In genomic region chr11:1335811-1336761, GRCh38 we compare ENCODE assay signal across 8 cellular contexts. TPM values are rescaled to one million over a fixed set of nuclear protein-coding genes. Genes with fewer than 3 reads are reported as not detected.
DNase-seq lines count a peak whose midpoint lies in the region; ATAC-seq and TF ChIP-seq lines count a peak whose summit lies in the region.

No MANE protein-coding gene starts in this region.

- H3K4me3 Mint-ChIP-seq in WTC11 = peak overlapping the region; percentile 72

- peak overlapping the region; percentile 20 for H3K27ac ChIP-seq in KOPT-K1 (ENCODE audit: low read depth, low read length, poor library complexity, severe bottlenecking)

- peak; percentile 19 for DNase-seq in Caki2 (ENCODE audit: low read depth)
- peak; percentile 71 for DNase-seq in WTC11 (ENCODE audit: low spot score)
- DNase-seq in choroid plexus epithelial cell (ENCODE audit: low read depth) = peak; percentile 90
- no peak for DNase-seq in kidney epithelial cell (ENCODE audit: low read depth)
- peak; percentile 56 for DNase-seq in stimulated activated CD4-positive, alpha-beta T cell treated with anti-CD3 and anti-CD28 coated beads, Interleukin-1b, Interleukin-23, amount 100 ng/mL, for 48 hours
- no peak for DNase-seq in GM19240 (ENCODE audit: insufficient read length, low spot score)

- H3K27ac Mint-ChIP-seq in WTC11 = no peak overlapping the region

- H3K9me3 Mint-ChIP-seq in WTC11 = peaks cover 27% of the 10 kb centered on the region

- H3K36me3 ChIP-seq in KOPT-K1 (ENCODE audit: insufficient read depth, low read length) = no peaks in the 10 kb centered on the region
- no peaks in the 10 kb centered on the region for H3K36me3 ChIP-seq in kidney epithelial cell (ENCODE audit: control insufficient read depth, insufficient read depth, low read length)

- peaks cover 46% of the 10 kb centered on the region for H3K27me3 Mint-ChIP-seq in WTC11 (ENCODE audit: low read depth)

- H3K4me3 ChIP-seq in choroid plexus epithelial cell (ENCODE audit: low read depth, low read length) (peak overlapping the region; percentile 51), kidney epithelial cell (ENCODE audit: low read depth, low read length) (peak overlapping the region; percentile 25)

- peaks cover 7% of the 10 kb centered on the region for H3K36me3 Mint-ChIP-seq in WTC11

- TF ChIP-seq CTCF in WTC11 (IDR thresholded peaks at IDR 0.05) (no peak), choroid plexus epithelial cell (conservative IDR thresholded peaks at IDR 0.05; ENCODE audit: low read depth, low read length) (no peak), kidney epithelial cell (IDR thresholded peaks at IDR 0.05; ENCODE audit: insufficient read depth, low read length, poor library complexity, severe bottlenecking) (no peak)

- H3K9me3 ChIP-seq in KOPT-K1 (ENCODE audit: insufficient read depth, low read length, poor library complexity, severe bottlenecking) = peaks cover 10% of the 10 kb centered on the region

- H3K27me3 ChIP-seq in kidney epithelial cell (ENCODE audit: control insufficient read depth, insufficient read depth, low read length) = peaks cover 37% of the 10 kb centered on the region

- H3K4me1 Mint-ChIP-seq in WTC11 = peaks cover 7% of the 10 kb centered on the region

- CTCF ChIA-PET in WTC11 (lab: Charles Lee) = interaction anchor here (0.5 kb wide), 1 partner anchor 47 kb away, joined by 3 read pairs; no protein-coding TSS in a partner anchor

- POLR2A ChIA-PET in WTC11 (lab: Charles Lee) = no interaction called here

- ATAC-seq in WTC11 = peak; percentile 64
- no peak for ATAC-seq in HG02623 (IDR thresholded peaks at IDR 0.05; ENCODE audit: unreplicated experiment)

- in situ Hi-C loops in Caki2 (cut with HindIII; ENCODE audit: low pct_unique_long_range_greater_than_20kb, low sequenced_read_pairs) = no loop called here

TF ChIP-seq in WTC11, 78 proteins besides CTCF, POLR2A, EP300 and RAD21:
- TF ChIP-seq USF2 (CRISPR knock-in tag; IDR thresholded peaks at IDR 0.05) (no peak), MXD4 (CRISPR knock-in tag; IDR thresholded peaks at IDR 0.05; ENCODE audit: borderline replicate concordance) (no peak), IRF1 (CRISPR knock-in tag; IDR thresholded peaks at IDR 0.05) (no peak), NR3C1 (CRISPR knock-in tag; conservative IDR thresholded peaks at IDR 0.05; ENCODE audit: low read depth) (no peak), NR1H2 (CRISPR knock-in tag; IDR thresholded peaks at IDR 0.05) (no peak), ZBTB43 (CRISPR knock-in tag; IDR thresholded peaks at IDR 0.05) (no peak), E2F5 (CRISPR knock-in tag; IDR thresholded peaks at IDR 0.05) (peak; percentile 74; the same call in 1 of the 2 replicates), ZNF121 (CRISPR knock-in tag; IDR thresholded peaks at IDR 0.05) (no peak), AFF4 (CRISPR knock-in tag; IDR thresholded peaks at IDR 0.05; ENCODE audit: borderline replicate concordance) (no peak), ZNF232 (CRISPR knock-in tag; IDR thresholded peaks at IDR 0.05) (no peak), FOXP1 (CRISPR knock-in tag; IDR thresholded peaks at IDR 0.05; ENCODE audit: borderline replicate concordance) (0 out of 2 replicates have a peak, but pooled peaks have one; percentile 4), NFATC4 (CRISPR knock-in tag; IDR thresholded peaks at IDR 0.05) (no peak), KAT7 (CRISPR knock-in tag; IDR thresholded peaks at IDR 0.05; ENCODE audit: borderline replicate concordance) (no peak), CREM (CRISPR knock-in tag; IDR thresholded peaks at IDR 0.05) (no peak), CBFB (CRISPR knock-in tag; IDR thresholded peaks at IDR 0.05; ENCODE audit: low read depth) (no peak), NFYB (CRISPR knock-in tag; conservative IDR thresholded peaks at IDR 0.05; ENCODE audit: low read depth) (no peak), ZSCAN18 (CRISPR knock-in tag; IDR thresholded peaks at IDR 0.05) (no peak), SOX15 (CRISPR knock-in tag; IDR thresholded peaks at IDR 0.05) (no peak), MAX (CRISPR knock-in tag; IDR thresholded peaks at IDR 0.05) (0 out of 2 replicates have a peak, but pooled peaks have one; percentile 8), SP1 (CRISPR knock-in tag; conservative IDR thresholded peaks at IDR 0.05) (peak; percentile 25; the same call in 1 of the 2 replicates), RELA (CRISPR knock-in tag; IDR thresholded peaks at IDR 0.05; ENCODE audit: borderline replicate concordance) (no peak)

RNA-seq across cellular contexts. Expression of gene TOLLIP, which starts 26.7 kb away (rescaled TPM):
- 18.3 and 23.2 TPM in 2 replicates for total RNA-seq in Caki2 (2014; rRNA removed; shearing (Covaris generic); ENCODE audit: low replicate concordance)
- total RNA-seq in WTC11 (2021) (25.8 to 32.3 TPM (median 31.6 TPM) in 3 replicates), kidney epithelial cell (55.3 and 68.0 TPM in 2 replicates)

RNA-seq across cellular contexts. Expression of gene BRSK2, which starts 53.6 kb away (rescaled TPM):
- total RNA-seq in Caki2 (2014; rRNA removed; shearing (Covaris generic); ENCODE audit: low replicate concordance) = 2.4 and 4.8 TPM in 2 replicates
- 22.1 to 34.5 TPM (median 26.2 TPM) in 3 replicates for total RNA-seq in WTC11 (2021)
- total RNA-seq in kidney epithelial cell = 0.75 and 2.4 TPM in 2 replicates

Comparison
In these comparisons a context has a peak if more than half of its experiments do, and no peak if none do; other contexts are left out.
1. DNase-seq: peak in Caki2 (single experiment), WTC11 (single experiment), choroid plexus epithelial cell (single experiment) and stimulated activated CD4-positive, alpha-beta T cell treated with anti-CD3 and anti-CD28 coated beads, Interleukin-1b, Interleukin-23, amount 100 ng/mL, for 48 hours (single experiment); none in kidney epithelial cell (single experiment) and GM19240 (single experiment).